Comparison of ENCODE assay signal across 9 cellular contexts in the genomic region with DNA sequence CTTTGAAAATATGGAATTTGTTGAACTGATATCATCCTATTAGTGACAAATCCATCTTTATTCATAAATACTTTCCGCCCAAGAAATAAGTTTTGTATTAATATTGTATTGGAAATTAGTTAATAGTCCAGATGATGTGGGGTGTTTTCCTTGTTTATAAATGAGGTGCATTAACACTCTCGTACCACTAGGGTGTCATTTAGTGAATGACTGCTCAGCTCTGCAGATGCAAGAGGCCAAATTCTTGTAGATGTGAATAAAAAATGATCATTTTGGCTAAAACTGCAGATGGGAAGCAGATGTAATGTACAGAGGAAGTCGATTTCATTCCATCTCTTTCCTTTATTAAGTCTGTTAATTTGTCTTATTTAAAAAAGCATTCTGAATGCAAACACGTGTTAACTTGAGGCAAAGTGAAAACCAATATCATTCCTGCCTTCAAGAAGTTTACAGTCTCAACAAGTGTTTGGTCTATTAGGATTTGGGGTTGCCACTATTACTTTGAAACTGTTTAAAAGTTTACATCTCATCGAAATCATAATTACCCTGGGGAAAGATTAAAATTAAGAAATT.
A peak's percentile ranks its signal among the peaks of the same experiment; 100 is the strongest.
DNase-seq lines count a peak whose midpoint lies in the region; ATAC-seq, FAIRE-seq and TF ChIP-seq lines count a peak whose summit lies in the region.
"Had no signal": no experiment of that assay in that cellular context is flagged by ENCODE, and none has a peak within 500 bp of the region (broad histone marks: within the 10 kb centered on the region; RNA-seq: fewer than 3 reads in every experiment).

No MANE protein-coding gene starts in this region.

- H3K9ac ChIP-seq in K562 (ENCODE audit: insufficient read depth in 1 of 2, low read depth in 2 of 2, low read length in 2 of 2) = no peak overlapping the region

- H3K27me3 Mint-ChIP-seq in nephron progenitor cell (ENCODE audit: low read depth, poor library complexity) = peaks cover 46% of the 10 kb centered on the region

- no peak overlapping the region for H3K27ac Mint-ChIP-seq in nephron progenitor cell

- FAIRE-seq in K562 (lab: Jason Lieb, UNC) = peak; percentile 58

- no peak for TF ChIP-seq POLR2A in K562 (conservative IDR thresholded peaks at IDR 0.05)

- POLR2A ChIA-PET in K562 (lab: Yijun Ruan, JAX) = interaction anchor here (1.0 kb wide), 1 partner anchor 8 kb away, joined by 4 read pairs; no protein-coding TSS in a partner anchor

- H3K4me3 ChIP-seq in K562 (no peak overlapping the region), aorta (ENCODE audit: low read length in 2 of 2) (no peak overlapping the region)

- H3K4me2 ChIP-seq in K562 (ENCODE audit: insufficient read depth, low read length) = no peak overlapping the region

- H4K20me1 ChIP-seq in K562 (replicated peaks; ENCODE audit: control insufficient read depth, insufficient read depth, low read length) = no peaks in the 10 kb centered on the region

- no peak overlapping the region for H2AFZ ChIP-seq in K562 (ENCODE audit: low read depth, low read length)

- DNase-seq in EH (ENCODE audit: low read depth) (peak; percentile 30), K562 (ENCODE audit: extremely low read depth in 1 of 4, low spot score in 3 of 4) (peak; percentile 14 to 43 (median 38)), nephron progenitor cell (no peak), aorta (no peak), SK-N-DZ (ENCODE audit: low spot score) (no peak)
- DNase-seq in stimulated activated naive CD4-positive, alpha-beta T cell treated with Interleukin-2 at 50 U/mL for 16 hours (lab: John Stamatoyannopoulos, UW) = no peak
- DNase-seq: activated effector memory CD4-positive, alpha-beta T cell treated with Interleukin-2 at 50 U/mL for 16 hours had no signal

- no peaks in the 10 kb centered on the region for H3K9me1 ChIP-seq in K562 (ENCODE audit: control insufficient read depth, insufficient read depth, low read length)

- 0% methylated on average over 5 of the region's 5 CpGs for WGBS in K562 (ENCODE audit: insufficient coverage, low coverage, missing lambda C conversion rate)
- WGBS in aorta, 2 donors = 70 to 73% methylated on average over 5 of the region's 5 CpGs

- intact Hi-C loops in K562 (cut with micrococcal nuclease) = no loop called here
- intact Hi-C loops in aorta (cut with DNase I) = no loop called here

- H3K36me3 ChIP-seq in K562 (ENCODE audit: control insufficient read depth, insufficient read depth, low read length) (no peaks in the 10 kb centered on the region), aorta (ENCODE audit: control insufficient read depth in 1 of 2, insufficient read depth in 2 of 2, low read length in 1 of 2) (no peaks in the 10 kb centered on the region)

- BruUV-seq in K562 (replicated peaks; lab: Mats Ljungman, UMichigan) = no TSS peak

- H3K9me3 ChIP-seq in K562 (replicated peaks; ENCODE audit: control insufficient read depth, insufficient read depth, low read depth, low read length) (no peaks in the 10 kb centered on the region), aorta (ENCODE audit: control insufficient read depth, low read length) (no peaks in the 10 kb centered on the region)

- no peak for TF ChIP-seq RAD21 in K562 (CRISPR knock-in tag; conservative IDR thresholded peaks at IDR 0.05 in 1 of 2, IDR thresholded peaks at IDR 0.05 in 1 of 2)

- CTCF ChIA-PET in K562 (lab: Yijun Ruan, JAX; ENCODE audit: low intra/inter-chr PET ratio) = no interaction called here

- no peaks in the 10 kb centered on the region for H3K9me3 Mint-ChIP-seq in nephron progenitor cell

- peaks cover 0 to 13% of the 10 kb centered on the region in 2 experiments; a peak in 2 of 5 replicates for H3K4me1 ChIP-seq in K562 (replicated peaks in 1 of 2; ENCODE audit: control insufficient read depth in 2 of 2, insufficient read depth in 2 of 2, low read length in 2 of 2)
- H3K4me1 ChIP-seq in aorta (ENCODE audit: control insufficient read depth in 1 of 2, insufficient read depth in 2 of 2, low read length in 2 of 2) = no peaks in the 10 kb centered on the region

- ATAC-seq in HG03442 (IDR thresholded peaks at IDR 0.05; ENCODE audit: unreplicated experiment) (peak; percentile 32), K562 (no peak), aorta (ENCODE audit: low FRiP score) (no peak), HG03108 (IDR thresholded peaks at IDR 0.05; ENCODE audit: unreplicated experiment) (no peak)

- peaks cover 0 to 24% of the 10 kb centered on the region in 2 experiments; a peak in 2 of 5 replicates for H3K27me3 ChIP-seq in K562 (ENCODE audit: control insufficient read depth in 2 of 2, insufficient read depth in 2 of 2, low read length in 2 of 2)
- H3K27me3 ChIP-seq in aorta (ENCODE audit: control insufficient read depth in 1 of 2, insufficient read depth in 2 of 2, low read length in 1 of 2) = no peaks in the 10 kb centered on the region

- no peak overlapping the region for H3K4me3 Mint-ChIP-seq in nephron progenitor cell

- H3K27ac ChIP-seq in K562 (ENCODE audit: extremely low read depth, low read depth, low read length) (no peak overlapping the region), aorta (ENCODE audit: low read depth in 1 of 2, low read length in 2 of 2) (no peak overlapping the region)

- no peak for TF ChIP-seq EP300 in K562 (IDR thresholded peaks at IDR 0.05; ENCODE audit: low read length)

- peak in 2 of 3 experiments; percentile 46 to 47; a peak in 4 of 6 replicates for TF ChIP-seq CTCF in K562 (IDR thresholded peaks at IDR 0.05 in 2 of 3, conservative IDR thresholded peaks at IDR 0.05 in 1 of 3; ENCODE audit: insufficient read depth in 2 of 3, low read depth in 1 of 3, low read length in 3 of 3)
- TF ChIP-seq CTCF in nephron progenitor cell (IDR thresholded peaks at IDR 0.05) = peak; percentile 62

- in situ Hi-C loops in K562 (cut with MboI) = no loop called here

- peaks cover 32% of the 10 kb centered on the region for H3K4me1 Mint-ChIP-seq in nephron progenitor cell

- H3K36me3 Mint-ChIP-seq in nephron progenitor cell (ENCODE audit: low read depth) = no peaks in the 10 kb centered on the region

- H3K79me2 ChIP-seq in K562 (ENCODE audit: control insufficient read depth, insufficient read depth, low read length) = no peaks in the 10 kb centered on the region

TF ChIP-seq in K562, 482 proteins besides CTCF, POLR2A, EP300 and RAD21:
- no peak for TF ChIP-seq BCL6 (CRISPR knock-in tag; IDR thresholded peaks at IDR 0.05)
- TF ChIP-seq TRIM28 (IDR thresholded peaks at IDR 0.05) = no peak
- TF ChIP-seq KLF1 (tag; IDR thresholded peaks at IDR 0.05) = no peak
- TF ChIP-seq ZNF717 (CRISPR knock-in tag; IDR thresholded peaks at IDR 0.05) = no peak
- TF ChIP-seq FOXK2 (conservative IDR thresholded peaks at IDR 0.05 in 1 of 2, IDR thresholded peaks at IDR 0.05 in 1 of 2; ENCODE audit: low read depth in 2 of 2) = 0 out of 4 replicates have a peak, but pooled peaks of 1 of the 2 experiments have one; percentile 37

Comparison
In these comparisons a context has a peak if more than half of its experiments do, and no peak if none do; other contexts are left out.
1. DNase-seq: peak in EH (single experiment) and K562 (4 of 4); none in nephron progenitor cell (single experiment), aorta (0 of 2), stimulated activated naive CD4-positive, alpha-beta T cell treated with Interleukin-2 at 50 U/mL for 16 hours (single experiment) and SK-N-DZ (single experiment).